8 cellular contexts compared by ENCODE assay signal in the genomic region with DNA sequence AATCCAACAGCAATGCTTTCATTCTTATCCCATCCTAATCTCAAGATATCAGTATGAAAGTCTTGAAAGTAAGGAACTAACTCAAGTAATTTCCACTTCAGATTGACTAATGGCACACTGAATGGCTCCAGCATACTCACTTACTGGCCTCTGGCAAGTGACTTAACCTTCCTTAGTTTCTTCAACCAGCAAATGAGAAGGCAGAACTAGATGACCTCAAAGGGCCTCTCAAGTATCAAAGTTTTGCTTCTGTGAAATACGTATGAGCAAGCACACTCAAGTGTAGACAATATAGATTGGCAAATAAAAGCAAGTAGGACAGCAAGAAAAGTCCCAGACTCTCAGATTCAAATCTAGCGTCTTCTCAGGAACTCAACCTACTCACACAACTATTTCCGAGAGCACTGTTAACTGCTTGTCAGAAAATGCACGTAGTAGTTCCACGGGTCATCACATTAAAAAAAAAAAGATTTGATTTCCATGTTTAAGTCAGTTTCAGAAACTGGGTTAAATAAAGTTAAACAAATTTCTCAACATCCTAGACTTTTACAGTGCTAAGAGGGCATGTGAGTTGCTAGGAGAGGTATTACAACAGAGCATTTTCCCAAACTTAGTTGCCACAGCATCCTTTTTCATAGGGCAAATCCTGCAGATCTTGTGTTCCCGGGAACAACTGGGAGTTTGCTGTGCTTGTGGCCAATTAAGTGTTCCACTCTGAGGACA.
DNase-seq lines count a peak whose midpoint lies in the region; ATAC-seq and TF ChIP-seq lines count a peak whose summit lies in the region.

No MANE protein-coding gene starts in this region.

- peak overlapping the region; percentile 98 for H3K27ac Mint-ChIP-seq in activated naive CD4-positive, alpha-beta T cell treated with anti-CD3 and anti-CD28 coated beads, Interleukin-2, amount 50 U/mL, for 24 hours
- peak overlapping the region; percentile 97 for H3K27ac Mint-ChIP-seq in T-helper 17 cell
- no peak overlapping the region for H3K27ac Mint-ChIP-seq in Calu3 (ENCODE audit: unreplicated experiment)

- peaks cover 9% of the 10 kb centered on the region for H3K36me3 Mint-ChIP-seq in activated naive CD4-positive, alpha-beta T cell treated with anti-CD3 and anti-CD28 coated beads, Interleukin-2, amount 50 U/mL, for 24 hours
- peaks cover 2% of the 10 kb centered on the region for H3K36me3 Mint-ChIP-seq in T-helper 17 cell (ENCODE audit: low read depth)
- H3K36me3 Mint-ChIP-seq in Calu3 (ENCODE audit: insufficient read depth, unreplicated experiment), result peaks cover 13% of the 10 kb centered on the region

- CTCF ChIA-PET in Calu3 (lab: Charles Lee), result no interaction called here

- BruUV-seq in Calu3 (replicated peaks; lab: Mats Ljungman, UMichigan), result no TSS peak

- H3K9me3 Mint-ChIP-seq in activated naive CD4-positive, alpha-beta T cell treated with anti-CD3 and anti-CD28 coated beads, Interleukin-2, amount 50 U/mL, for 24 hours, result no peaks in the 10 kb centered on the region
- H3K9me3 Mint-ChIP-seq in Calu3 (ENCODE audit: low read depth, unreplicated experiment), result no peaks in the 10 kb centered on the region

- intact Hi-C loops in Calu3 (cut with micrococcal nuclease; ENCODE audit: unreplicated experiment), result no loop called here

- no peak for TF ChIP-seq POLR2A in gastroesophageal sphincter (IDR thresholded peaks at IDR 0.05)
- TF ChIP-seq POLR2A in upper lobe of left lung (IDR thresholded peaks at IDR 0.05), result no peak

- H3K27me3 ChIP-seq in gastroesophageal sphincter (no peaks in the 10 kb centered on the region), upper lobe of left lung (no peaks in the 10 kb centered on the region)

- H3K4me1 ChIP-seq in gastroesophageal sphincter, result peaks cover 48 to 98% (median 49%) of the 10 kb centered on the region in 3 donors
- peaks cover 84 to 92% (median 88%) of the 10 kb centered on the region in 4 donors for H3K4me1 ChIP-seq in upper lobe of left lung

- no peak for TF ChIP-seq CTCF in gastroesophageal sphincter (IDR thresholded peaks at IDR 0.05)
- no peak for TF ChIP-seq CTCF in upper lobe of left lung (IDR thresholded peaks at IDR 0.05)
- TF ChIP-seq CTCF in Calu3 (IDR thresholded peaks at IDR 0.05; ENCODE audit: unreplicated experiment), result no peak

- 58 to 79% methylated on average over 5 of the region's 6 CpGs for WGBS in gastroesophageal sphincter (ENCODE audit: low coverage in 1 of 2), 2 donors
- WGBS in upper lobe of left lung, 2 donors, result 35 to 43% methylated on average over 6 of the region's 6 CpGs

- TF ChIP-seq EP300 in gastroesophageal sphincter (IDR thresholded peaks at IDR 0.05) (no peak), upper lobe of left lung (IDR thresholded peaks at IDR 0.05) (peak in 2 of 4 donors; percentile 31 to 50)

- peak overlapping the region; percentile 48 to 78 (median 71) for H3K27ac ChIP-seq in gastroesophageal sphincter
- peak overlapping the region; percentile 63 to 80 (median 74) for H3K27ac ChIP-seq in upper lobe of left lung

- peaks cover 96% of the 10 kb centered on the region for H3K4me1 Mint-ChIP-seq in activated naive CD4-positive, alpha-beta T cell treated with anti-CD3 and anti-CD28 coated beads, Interleukin-2, amount 50 U/mL, for 24 hours
- H3K4me1 Mint-ChIP-seq in T-helper 17 cell (peaks cover 73% of the 10 kb centered on the region), Calu3 (ENCODE audit: low read depth, unreplicated experiment) (peaks cover 74% of the 10 kb centered on the region)

- no peak for DNase-seq in activated naive CD4-positive, alpha-beta T cell treated with anti-CD3 and anti-CD28 coated beads, Interleukin-2, amount 50 U/mL, for 16 hours
- DNase-seq in T-helper 17 cell, result peak in 1 of 3 donors; percentile 3
- DNase-seq in upper lobe of left lung, result no peak
- DNase-seq in stimulated activated CD4-positive, alpha-beta T cell treated with anti-CD3 and anti-CD28 coated beads, Interleukin-4, amount 100 ng/mL, for 4 hours, result no peak
- no peak for DNase-seq in Calu3

- no peaks in the 10 kb centered on the region for H3K27me3 Mint-ChIP-seq in activated naive CD4-positive, alpha-beta T cell treated with anti-CD3 and anti-CD28 coated beads, Interleukin-2, amount 50 U/mL, for 24 hours
- H3K27me3 Mint-ChIP-seq in T-helper 17 cell (no peaks in the 10 kb centered on the region), Calu3 (ENCODE audit: unreplicated experiment) (no peaks in the 10 kb centered on the region)

- H3K36me3 ChIP-seq in gastroesophageal sphincter, result no peaks in the 10 kb centered on the region
- H3K36me3 ChIP-seq in upper lobe of left lung, result peaks cover 0 to 4% (median 0%) of the 10 kb centered on the region in 4 donors

- ATAC-seq in T-helper 17 cell (peak; percentile 35), gastroesophageal sphincter (peak; percentile 53), upper lobe of left lung (ENCODE audit: low FRiP score in 2 of 2) (peak; percentile 27 to 77), HG03469 (IDR thresholded peaks at IDR 0.05; ENCODE audit: unreplicated experiment) (no peak)

- peak overlapping the region; percentile 77 for H3K4me3 Mint-ChIP-seq in activated naive CD4-positive, alpha-beta T cell treated with anti-CD3 and anti-CD28 coated beads, Interleukin-2, amount 50 U/mL, for 24 hours
- H3K4me3 Mint-ChIP-seq in T-helper 17 cell, result peak overlapping the region; percentile 85
- no peak overlapping the region for H3K4me3 Mint-ChIP-seq in Calu3 (ENCODE audit: low read depth, unreplicated experiment)

- H3K4me3 ChIP-seq in gastroesophageal sphincter, result no peak overlapping the region
- no peak overlapping the region for H3K4me3 ChIP-seq in upper lobe of left lung

- H3K9me3 ChIP-seq in T-helper 17 cell (ENCODE audit: control insufficient read depth, low read length, poor library complexity, severe bottlenecking) (no peaks in the 10 kb centered on the region), gastroesophageal sphincter (no peaks in the 10 kb centered on the region), upper lobe of left lung (no peaks in the 10 kb centered on the region)
